Comparison of ENCODE assay signal across 18 cellular contexts in genomic region chr10:60410970-60411369, GRCh38. TPM values are rescaled to one million over a fixed set of nuclear protein-coding genes. Genes with fewer than 3 reads are reported as not detected.
DNase-seq lines count a peak whose midpoint lies in the region; ATAC-seq and TF ChIP-seq lines count a peak whose summit lies in the region.
"Had no signal": no experiment of that assay in that cellular context is flagged by ENCODE, and none has a peak within 500 bp of the region (broad histone marks: within the 10 kb centered on the region; RNA-seq: fewer than 3 reads in every experiment).

No MANE protein-coding gene starts in this region.

- H4K8ac ChIP-seq in mesenchymal stem cell (ENCODE audit: low read length) (no peak overlapping the region), H9 (replicated peaks; ENCODE audit: insufficient read length, low read depth, low read length) (no peak overlapping the region)

- 77% methylated on average over 3 of the region's 3 CpGs for WGBS in SK-N-SH (ENCODE audit: low lambda C conversion rate)
- WGBS in mesenchymal stem cell, result 85% methylated on average over 3 of the region's 3 CpGs
- no CpG with 5 or more reads among the region's 3 CpGs for WGBS in H9 (ENCODE audit: extremely low coverage, insufficient read length, low lambda C conversion rate)

- no peak for DNase-seq in SK-N-SH
- DNase-seq in mesenchymal stem cell, result no peak
- DNase-seq in T-helper 9 cell, result no peak
- no peak for DNase-seq in H9
- DNase-seq: AML-193; Caco-2; CD4-positive, alpha-beta T cell; GDM1; GOT3; H7 had no signal

- no peak overlapping the region for H3K4ac ChIP-seq in mesenchymal stem cell (ENCODE audit: low read depth in 1 of 2, low read length in 2 of 2)
- no peak overlapping the region for H3K4ac ChIP-seq in H9 (ENCODE audit: low read depth, low read length)

- H3K79me2 ChIP-seq in SK-N-SH (ENCODE audit: insufficient read depth), result no peaks in the 10 kb centered on the region
- no peaks in the 10 kb centered on the region for H3K79me2 ChIP-seq in H9 (ENCODE audit: insufficient read depth, low read length)

- H3K27me3 Mint-ChIP-seq in activated T-helper 17 cell treated with anti-CD3 and anti-CD28 coated beads, Interleukin-2, amount 50 U/mL, for 72 hours, result no peaks in the 10 kb centered on the region
- no peaks in the 10 kb centered on the region; the same call in 1 of the 2 replicates for H3K27me3 Mint-ChIP-seq in H9 (ENCODE audit: low read depth)
- H3K27me3 Mint-ChIP-seq: CD4-positive, alpha-beta T cell had no signal

- H3K4me1 ChIP-seq in SK-N-SH (ENCODE audit: control insufficient read depth in 1 of 2, insufficient read depth in 2 of 2, low read depth in 1 of 2, low read length in 1 of 2) (peaks cover 8 to 19% of the 10 kb centered on the region in 2 experiments), mesenchymal stem cell (ENCODE audit: control insufficient read depth, insufficient read depth, low read depth, low read length) (peaks cover 11% of the 10 kb centered on the region), skeletal muscle satellite cell (ENCODE audit: control insufficient read depth, insufficient read depth, low read length) (peaks cover 44% of the 10 kb centered on the region), H9 (ENCODE audit: insufficient read depth, low read length) (no peaks in the 10 kb centered on the region)

- TF ChIP-seq CTCF in SK-N-SH (IDR thresholded peaks at IDR 0.05) (no peak), H9 (conservative IDR thresholded peaks at IDR 0.05) (no peak)

- no peak overlapping the region for H3K4me3 Mint-ChIP-seq in activated T-helper 17 cell treated with anti-CD3 and anti-CD28 coated beads, Interleukin-2, amount 50 U/mL, for 72 hours
- no peak overlapping the region for H3K4me3 Mint-ChIP-seq in H9
- H3K4me3 Mint-ChIP-seq: CD4-positive, alpha-beta T cell had no signal

- H2BK12ac ChIP-seq in mesenchymal stem cell (ENCODE audit: low read length in 2 of 2) (no peak overlapping the region), H9 (ENCODE audit: insufficient read length, low read depth, low read length) (no peak overlapping the region)

- H3T11ph ChIP-seq in H9 (ENCODE audit: low read length), result no peak overlapping the region

- H4K20me1 ChIP-seq in SK-N-SH (ENCODE audit: insufficient read depth) (no peaks in the 10 kb centered on the region), H9 (ENCODE audit: control insufficient read depth, insufficient read depth, insufficient read length) (no peaks in the 10 kb centered on the region)

- peak overlapping the region; percentile 25 for H3K27ac Mint-ChIP-seq in activated T-helper 17 cell treated with anti-CD3 and anti-CD28 coated beads, Interleukin-2, amount 50 U/mL, for 72 hours
- no peak overlapping the region; a peak in 1 of 7 replicates for H3K27ac Mint-ChIP-seq in H9
- H3K27ac Mint-ChIP-seq: CD4-positive, alpha-beta T cell had no signal

- H3K27me3 ChIP-seq in SK-N-SH (ENCODE audit: insufficient read depth) (no peaks in the 10 kb centered on the region), mesenchymal stem cell (ENCODE audit: control insufficient read depth in 1 of 2, insufficient read depth in 1 of 2, low read length in 2 of 2) (no peaks in the 10 kb centered on the region), skeletal muscle satellite cell (ENCODE audit: control insufficient read depth, insufficient read depth, low read length) (no peaks in the 10 kb centered on the region), H9 (ENCODE audit: insufficient read depth, low read length) (no peaks in the 10 kb centered on the region)

- ATAC-seq in SK-N-SH treated with all-trans-retinoic acid at 6 μM for 48 hours, result no peak
- peak; percentile 39 for ATAC-seq in activated T-helper 17 cell treated with anti-CD3 and anti-CD28 coated beads, Interleukin-2, amount 50 U/mL, for 72 hours (replicated peaks)
- no peak for ATAC-seq in GM21360 (IDR thresholded peaks at IDR 0.05; ENCODE audit: unreplicated experiment)
- ATAC-seq: A549, HepG2 had no signal

- H3K27ac ChIP-seq in SK-N-SH (ENCODE audit: low read depth in 2 of 2, low read length in 1 of 2) (peak overlapping the region in 1 of 2 experiments; percentile 40; a peak in 1 of 4 replicates), mesenchymal stem cell (ENCODE audit: low read length, poor library complexity, severe bottlenecking) (no peak overlapping the region), H9 (ENCODE audit: insufficient read length, low read depth, low read length) (no peak overlapping the region)
- H3K27ac ChIP-seq: 22Rv1, C4-2B had no signal

- no peaks in the 10 kb centered on the region for H3K9me3 Mint-ChIP-seq in activated T-helper 17 cell treated with anti-CD3 and anti-CD28 coated beads, Interleukin-2, amount 50 U/mL, for 72 hours
- H3K9me3 Mint-ChIP-seq in H9, result no peaks in the 10 kb centered on the region

- H2AK5ac ChIP-seq in mesenchymal stem cell (ENCODE audit: low read length, severe bottlenecking) (no peak overlapping the region), H9 (ENCODE audit: insufficient read length, low read length) (no peak overlapping the region)

- no peaks in the 10 kb centered on the region for H3K9me3 ChIP-seq in SK-N-SH
- no peaks in the 10 kb centered on the region for H3K9me3 ChIP-seq in mesenchymal stem cell (ENCODE audit: control insufficient read depth, low read length)
- H3K9me3 ChIP-seq in skeletal muscle satellite cell (replicated peaks; ENCODE audit: low read length), result no peaks in the 10 kb centered on the region
- no peaks in the 10 kb centered on the region for H3K9me3 ChIP-seq in H9 (ENCODE audit: control insufficient read depth, low read depth, low read length)
- H3K9me3 ChIP-seq: A549, Caco-2 had no signal

- H3K79me1 ChIP-seq in mesenchymal stem cell (replicated peaks; ENCODE audit: low read length, poor library complexity, severe bottlenecking) (peaks cover 9% of the 10 kb centered on the region), H9 (ENCODE audit: insufficient read depth, low read depth, low read length, poor library complexity, severe bottlenecking) (no peaks in the 10 kb centered on the region)

- H3K9ac ChIP-seq in SK-N-SH (no peak overlapping the region), mesenchymal stem cell (ENCODE audit: low read length) (no peak overlapping the region), skeletal muscle satellite cell (ENCODE audit: low read depth, low read length) (no peak overlapping the region), H9 (ENCODE audit: extremely low read depth, insufficient read length, low read length) (no peak overlapping the region)

- peaks cover 14% of the 10 kb centered on the region for H3K4me1 Mint-ChIP-seq in activated T-helper 17 cell treated with anti-CD3 and anti-CD28 coated beads, Interleukin-2, amount 50 U/mL, for 72 hours
- peaks cover 7 to 8% of the 10 kb centered on the region in 2 experiments for H3K4me1 Mint-ChIP-seq in H9

- H2AFZ ChIP-seq in SK-N-SH (ENCODE audit: low read depth) (no peak overlapping the region), mesenchymal stem cell (ENCODE audit: low read depth, low read length) (no peak overlapping the region), H9 (ENCODE audit: low read length) (no peak overlapping the region)

- no peaks in the 10 kb centered on the region for H3K23me2 ChIP-seq in H9 (ENCODE audit: insufficient read length, low read depth, low read length, poor library complexity, severe bottlenecking)

- H3K56ac ChIP-seq in H9 (ENCODE audit: insufficient read length, low read depth, low read length), result no peak overlapping the region

- H4K91ac ChIP-seq in mesenchymal stem cell (ENCODE audit: low read length) (no peak overlapping the region), H9 (ENCODE audit: insufficient read length, low read depth, low read length) (no peak overlapping the region)

- H3K36me3 Mint-ChIP-seq in activated T-helper 17 cell treated with anti-CD3 and anti-CD28 coated beads, Interleukin-2, amount 50 U/mL, for 72 hours (ENCODE audit: low read depth), result peaks cover 28% of the 10 kb centered on the region
- H3K36me3 Mint-ChIP-seq in H9 (ENCODE audit: insufficient read depth in 1 of 3, low read depth in 3 of 3), result no peaks in the 10 kb centered on the region; a peak in 1 of 7 replicates

- H3F3A ChIP-seq in SK-N-SH (replicated peaks; ENCODE audit: insufficient read depth), result peaks cover 20% of the 10 kb centered on the region

- H2BK120ac ChIP-seq in mesenchymal stem cell (ENCODE audit: low read depth, low read length) (no peak overlapping the region), H9 (ENCODE audit: low read depth, low read length, poor library complexity, severe bottlenecking) (no peak overlapping the region)

- H3K14ac ChIP-seq in mesenchymal stem cell (ENCODE audit: low read length in 2 of 2) (no peak overlapping the region), H9 (ENCODE audit: insufficient read depth, low read length) (no peak overlapping the region)

- H3K4me2 ChIP-seq in SK-N-SH (peak overlapping the region; percentile 6; the same call in 1 of the 2 replicates), mesenchymal stem cell (ENCODE audit: low read length, poor library complexity, severe bottlenecking) (no peak overlapping the region), skeletal muscle satellite cell (ENCODE audit: low read length) (peak overlapping the region; percentile 38), H9 (ENCODE audit: insufficient read depth, insufficient read length, low read length) (no peak overlapping the region)
- H3K4me2 ChIP-seq: A549 had no signal

- H4K5ac ChIP-seq in H9 (ENCODE audit: insufficient read length, low read depth, low read length), result no peak overlapping the region

- H3K23ac ChIP-seq in mesenchymal stem cell (ENCODE audit: low read length in 2 of 2) (no peak overlapping the region), H9 (ENCODE audit: insufficient read length, low read depth, low read length) (no peak overlapping the region)

- CTCF ChIA-PET in SK-N-SH (lab: Yijun Ruan, JAX), result interaction anchor here (1.0 to 1.5 kb wide), 2 partner anchors 97 to 296 kb away, joined by 3 read pairs; no protein-coding TSS in a partner anchor

- no peaks in the 10 kb centered on the region for H3K9me2 ChIP-seq in SK-N-SH

- no peak for TF ChIP-seq RAD21 in SK-N-SH (IDR thresholded peaks at IDR 0.05; ENCODE audit: low read length)

- H3K18ac ChIP-seq in mesenchymal stem cell (ENCODE audit: low read depth in 1 of 2, low read length in 2 of 2) (no peak overlapping the region), H9 (ENCODE audit: insufficient read length, low read depth, low read length) (no peak overlapping the region)

- POLR2A ChIA-PET in SK-N-SH (lab: Yijun Ruan, JAX), result no interaction called here

- H2BK5ac ChIP-seq in mesenchymal stem cell (ENCODE audit: low read depth, low read length, poor library complexity, severe bottlenecking), result no peak overlapping the region
- no peak overlapping the region for H2BK5ac ChIP-seq in H9 (ENCODE audit: insufficient read length, low read length)

- no peaks in the 10 kb centered on the region for H3K36me3 ChIP-seq in SK-N-SH (replicated peaks in 1 of 2; ENCODE audit: control insufficient read depth in 1 of 2, insufficient read depth in 2 of 2, low read length in 1 of 2)
- no peaks in the 10 kb centered on the region for H3K36me3 ChIP-seq in mesenchymal stem cell (ENCODE audit: control insufficient read depth in 1 of 2, insufficient read depth in 2 of 2, low read depth in 1 of 2, low read length in 2 of 2)
- H3K36me3 ChIP-seq in skeletal muscle satellite cell (ENCODE audit: insufficient read depth, low read length), result no peaks in the 10 kb centered on the region

- H2BK15ac ChIP-seq in mesenchymal stem cell (ENCODE audit: low read depth, poor library complexity, severe bottlenecking) (peak overlapping the region; percentile 73), H9 (ENCODE audit: low read depth, low read length) (no peak overlapping the region)

- no peak for TF ChIP-seq EP300 in SK-N-SH (IDR thresholded peaks at IDR 0.05; ENCODE audit: borderline replicate concordance in 1 of 2, low read depth in 1 of 2, low read length in 1 of 2)

- no peak overlapping the region for H2BK20ac ChIP-seq in H9 (ENCODE audit: low read depth, low read length, poor library complexity, severe bottlenecking)

- H3K4me3 ChIP-seq in SK-N-SH (ENCODE audit: low read depth in 2 of 2, low read length in 1 of 2) (no peak overlapping the region), mesenchymal stem cell (ENCODE audit: insufficient read depth in 1 of 2, low read depth in 1 of 2, low read length in 2 of 2) (no peak overlapping the region), skeletal muscle satellite cell (ENCODE audit: low read length) (no peak overlapping the region)
- H3K4me3 ChIP-seq: A549 had no signal

RNA-seq across cellular contexts. Expression of gene ANK3, which starts 21.3 kb away (rescaled TPM):
- polyA plus RNA-seq in SK-N-SH (2012; rRNA removed), result 10.0 and 13.9 TPM in 2 replicates
- polyA plus RNA-seq in SK-N-SH (2012; cell fraction: cytosol; rRNA removed), result 11.8 and 14.5 TPM in 2 replicates
- polyA plus RNA-seq in SK-N-SH (2012; cell fraction: nucleus; rRNA removed), result 8.9 and 16.1 TPM in 2 replicates
- 10 to 100 TPM; 56.2 to 78.2 TPM for total RNA-seq in activated T-helper 17 cell treated with anti-CD3 and anti-CD28 coated beads, Interleukin-2, amount 50 U/mL, for 72 hours
- 88.0 TPM for polyA plus RNA-seq in mesenchymal stem cell (2013, experiment 1 of 2)
- 80.8 TPM for polyA plus RNA-seq in mesenchymal stem cell (2013, experiment 2 of 2)
- 1.3 and 5.3 TPM in 2 replicates for total RNA-seq in skeletal muscle satellite cell (2012; rRNA removed)
- total RNA-seq in H9 (2021), result 56.0 and 59.6 TPM in 2 replicates
- total RNA-seq: HepG2 had no signal
- polyA plus RNA-seq: HepG2 had no signal

Comparison
In these comparisons a context has a peak if more than half of its experiments do, and no peak if none do; other contexts are left out.
1. H3K4me2 ChIP-seq: peak in SK-N-SH (single experiment) and skeletal muscle satellite cell (single experiment); none in mesenchymal stem cell (single experiment) and H9 (single experiment).